In genomic region chr4:122826596-122827257, GRCh38 we compare ENCODE assay signal across 8 cellular contexts. TPM values are rescaled to one million over a fixed set of nuclear protein-coding genes. Genes with fewer than 3 reads are reported as not detected.
A peak's percentile ranks its signal among the peaks of the same experiment; 100 is the strongest.
DNase-seq lines count a peak whose midpoint lies in the region; ATAC-seq and TF ChIP-seq lines count a peak whose summit lies in the region.

Gene FGF2 (plus strand): TSS chr4:122826831. CDS start chr4:122827175, 344 bp downstream.

- H3K36me3 ChIP-seq in suprapubic skin: no peaks in the 10 kb centered on the region

- H3K4me3 ChIP-seq in suprapubic skin: peak within 1 kb of the TSS; percentile 74

- 0% methylated on average over 9 of the region's 93 CpGs for WGBS in suprapubic skin

- TF ChIP-seq CTCF in suprapubic skin (IDR thresholded peaks at IDR 0.05): no peak

- DNase-seq in D341Med (ENCODE audit: low spot score) (peak; percentile 81), epidermal melanocyte (ENCODE audit: insufficient read length, low spot score) (peak; percentile 37), mesenteric fat pad (ENCODE audit: low spot score) (peak; percentile 92), suprapubic skin (ENCODE audit: low spot score in 2 of 2) (peak; percentile 85)
- DNase-seq in activated CD4-positive, alpha-beta T cell treated with anti-CD3 and anti-CD28 coated beads, Interleukin-2, amount 50 U/mL, for 1 hour: peak; percentile 8
- DNase-seq in activated CD4-positive, CD25-positive, alpha-beta regulatory T cell treated with anti-CD3 and anti-CD28 coated beads, Interleukin-2, amount 50 U/mL, for 72 hours: no peak

- peaks cover 17% of the 10 kb centered on the region for H3K27me3 ChIP-seq in suprapubic skin

- peak within 1 kb of the TSS; percentile 78 for H3K27ac ChIP-seq in suprapubic skin

- peak; percentile 20 for ATAC-seq in GM19452 (IDR thresholded peaks at IDR 0.05; ENCODE audit: unreplicated experiment)
- ATAC-seq in HG03460 (IDR thresholded peaks at IDR 0.05; ENCODE audit: unreplicated experiment): peak; percentile 16

- H3K4me1 ChIP-seq in suprapubic skin: peaks cover 26% of the 10 kb centered on the region

- no peak for TF ChIP-seq EP300 in suprapubic skin (IDR thresholded peaks at IDR 0.05)

- H3K9me3 ChIP-seq in suprapubic skin: no peaks in the 10 kb centered on the region

- peak in 1 of 2 donors; percentile 16 for TF ChIP-seq POLR2A in suprapubic skin (IDR thresholded peaks at IDR 0.05)

RNA-seq across cellular contexts. Expression of gene FGF2, which starts in this region (rescaled TPM):
- total RNA-seq in mesenteric fat pad (39.1 TPM), suprapubic skin (1 to 10 TPM; 3.0 to 8.2 (median 5.8) TPM)
